Comparison of ENCODE assay signal across 8 cellular contexts in genomic region chr6:48765352-48765961, GRCh38.
DNase-seq lines count a peak whose midpoint lies in the region; ATAC-seq, FAIRE-seq and TF ChIP-seq lines count a peak whose summit lies in the region.

No MANE protein-coding gene starts in this region.

- H3K9ac ChIP-seq in HCT116 (ENCODE audit: low read length): peak overlapping the region; percentile 3; the same call in 1 of the 2 replicates

- peak overlapping the region; percentile 84 for H2AFZ ChIP-seq in HCT116 (ENCODE audit: low read depth, low read length, poor library complexity, severe bottlenecking)

- TF ChIP-seq POLR2A in HCT116 (IDR thresholded peaks at IDR 0.05; ENCODE audit: borderline replicate concordance, extremely low read depth, insufficient read depth, insufficient read length) (no peak), right lobe of liver (IDR thresholded peaks at IDR 0.05) (no peak)

- DNase-seq in BE2C: peak; percentile 45
- peak; percentile 59 for DNase-seq in HCT116 (ENCODE audit: low read depth, low spot score)
- DNase-seq in NCI-H748 (lab: John Stamatoyannopoulos, UW; ENCODE audit: unreplicated experiment): peak; percentile 89
- peak; percentile 78 for DNase-seq in bronchial epithelial cell (ENCODE audit: low read depth)
- no peak for DNase-seq in right lobe of liver
- DNase-seq in NCI-H2107 (lab: John Stamatoyannopoulos, UW): no peak

- H3K4me1 ChIP-seq in BE2C: no peaks in the 10 kb centered on the region
- peaks cover 5 to 22% of the 10 kb centered on the region in 2 experiments; a peak in 3 of 4 replicates for H3K4me1 ChIP-seq in HCT116 (ENCODE audit: control insufficient read depth in 1 of 2, insufficient read depth in 2 of 2, low read length in 2 of 2)
- H3K4me1 ChIP-seq in right lobe of liver: no peaks in the 10 kb centered on the region

- H3K27me3 ChIP-seq in BE2C (no peaks in the 10 kb centered on the region), HCT116 (ENCODE audit: insufficient read depth, low read length) (no peaks in the 10 kb centered on the region), bronchial epithelial cell (ENCODE audit: control insufficient read depth, insufficient read depth, low read length) (no peaks in the 10 kb centered on the region), right lobe of liver (no peaks in the 10 kb centered on the region)

- H3K79me2 ChIP-seq in HCT116 (ENCODE audit: insufficient read depth, low read length): no peaks in the 10 kb centered on the region

- no peaks in the 10 kb centered on the region for H3K9me3 ChIP-seq in BE2C
- no peaks in the 10 kb centered on the region for H3K9me3 ChIP-seq in HCT116 (ENCODE audit: control insufficient read depth in 1 of 2, insufficient read depth in 1 of 2, low read depth in 1 of 2, low read length in 2 of 2)
- H3K9me3 ChIP-seq in right lobe of liver: no peaks in the 10 kb centered on the region

- H3K27ac ChIP-seq in HCT116 (ENCODE audit: low read depth, low read length) (no peak overlapping the region; the same call in 1 of the 2 replicates), right lobe of liver (no peak overlapping the region)

- RAD21 ChIA-PET in HCT116 (lab: Charles Lee; ENCODE audit: low non-redundant PET in 1 of 2, low total read pairs in 2 of 2, uncharacterized antibody in 2 of 2, unreplicated experiment in 2 of 2): interaction anchor here (1.1 to 1.6 kb wide), 6 partner anchors 289 to 1134 kb away, joined by 3 to 8 read pairs (median 3); no protein-coding TSS in a partner anchor

- H3K36me3 ChIP-seq in BE2C (no peaks in the 10 kb centered on the region), HCT116 (ENCODE audit: control insufficient read depth in 1 of 2, insufficient read depth in 2 of 2, low read length in 2 of 2) (no peaks in the 10 kb centered on the region), bronchial epithelial cell (ENCODE audit: control insufficient read depth, insufficient read depth, low read length) (no peaks in the 10 kb centered on the region), right lobe of liver (no peaks in the 10 kb centered on the region)

- H3K4me3 ChIP-seq in BE2C (ENCODE audit: low read depth, low read length) (no peak overlapping the region), HCT116 (replicated peaks in 1 of 2; ENCODE audit: low read depth in 1 of 2, low read length in 2 of 2) (no peak overlapping the region), bronchial epithelial cell (ENCODE audit: low read depth, low read length) (no peak overlapping the region), right lobe of liver (no peak overlapping the region)

- TF ChIP-seq RAD21 in HCT116 (IDR thresholded peaks at IDR 0.05; ENCODE audit: low read depth): peak; percentile 86

- POLR2A ChIA-PET in HCT116 (lab: Charles Lee): no interaction called here

- ATAC-seq in HCT116 (peak; percentile 87), right lobe of liver (peak; percentile 57 to 70 (median 64)), HG03095 (IDR thresholded peaks at IDR 0.05; ENCODE audit: unreplicated experiment) (no peak), HG02642 (IDR thresholded peaks at IDR 0.05; ENCODE audit: poor library complexity, unreplicated experiment) (no peak)

- H3K9me2 ChIP-seq in HCT116 (ENCODE audit: insufficient read depth): no peaks in the 10 kb centered on the region

- H3K4me2 ChIP-seq in HCT116 (ENCODE audit: low read length): peak overlapping the region; percentile 58

- 4% methylated on average over 7 of the region's 7 CpGs for WGBS in right lobe of liver (ENCODE audit: insufficient coverage, low coverage, low lambda C conversion rate, missing lambda C conversion rate)

- H4K20me1 ChIP-seq in HCT116 (ENCODE audit: insufficient read depth): no peaks in the 10 kb centered on the region

- CTCF ChIA-PET in HCT116 (lab: Charles Lee): interaction anchor here (1.0 to 2.1 kb wide), 7 partner anchors 9 to 1134 kb away, joined by 4 to 27 read pairs (median 8); no protein-coding TSS in a partner anchor

- intact Hi-C loops in HCT116 (cut with micrococcal nuclease) (loop anchor here (1.0 to 5.0 kb wide), 3 partner anchors 657 to 977 kb away; no protein-coding TSS in a partner anchor), right lobe of liver (cut with DNase I) (no loop called here)

- TF ChIP-seq CTCF in BE2C (IDR thresholded peaks at IDR 0.05; ENCODE audit: low read depth, low read length) (peak; percentile 69), HCT116 (IDR thresholded peaks at IDR 0.05 in 2 of 3, conservative IDR thresholded peaks at IDR 0.05 in 1 of 3; ENCODE audit: borderline replicate concordance in 1 of 3, insufficient read depth in 1 of 3, low read depth in 2 of 3, low read length in 2 of 3) (peak; percentile 56 to 73 (median 66)), bronchial epithelial cell (IDR thresholded peaks at IDR 0.05; ENCODE audit: insufficient read depth, low read length, severe bottlenecking) (peak; percentile 45), right lobe of liver (IDR thresholded peaks at IDR 0.05) (peak in 3 of 4 donors; percentile 35 to 47 (median 36))

- no peak for FAIRE-seq in bronchial epithelial cell (lab: Jason Lieb, UNC)

- no TSS peak for BruUV-seq in HCT116 (replicated peaks; lab: Mats Ljungman, UMichigan)

TF ChIP-seq in HCT116, 20 proteins besides CTCF, POLR2A, EP300 and RAD21:
- no peak for TF ChIP-seq EZH2phosphoT487 (IDR thresholded peaks at IDR 0.05; ENCODE audit: borderline replicate concordance)
- TF ChIP-seq CBX3 (IDR thresholded peaks at IDR 0.05; ENCODE audit: low read depth): peak; percentile 35; the same call in 1 of the 2 replicates

Comparison
In these comparisons a context has a peak if more than half of its experiments do, and no peak if none do; other contexts are left out.
1. DNase-seq: peak in BE2C (single experiment), HCT116 (single experiment), NCI-H748 (single experiment) and bronchial epithelial cell (single experiment); none in right lobe of liver (0 of 3) and NCI-H2107 (single experiment).
2. ATAC-seq: peak in HCT116 (single experiment) and right lobe of liver (4 of 4); none in HG03095 (single experiment) and HG02642 (single experiment).
3. Peak in every context shown above with its lines, with median percentiles within 50 percentile points of each other: CTCF ChIP-seq.